1 cellular context compared by ENCODE assay signal in genomic region chr6:6804843-6805680, GRCh38.
TF ChIP-seq lines count a peak whose summit lies in the region.

No MANE protein-coding gene starts in this region.

TF ChIP-seq in K562, 482 proteins besides CTCF, POLR2A, EP300 and RAD21 (continued from another document):
- TF ChIP-seq ETV6 (IDR thresholded peaks at IDR 0.05; ENCODE audit: borderline replicate concordance in 1 of 2, low read depth in 2 of 2, low read length in 1 of 2) (no peak), ETV6 (CRISPR knock-in tag; IDR thresholded peaks at IDR 0.05; ENCODE audit: borderline replicate concordance) (no peak)
